19 cellular contexts compared by ENCODE assay signal in genomic region chr14:103705524-103706284, GRCh38. TPM values are rescaled to one million over a fixed set of nuclear protein-coding genes. Genes with fewer than 3 reads are reported as not detected.
DNase-seq lines count a peak whose midpoint lies in the region; ATAC-seq and TF ChIP-seq lines count a peak whose summit lies in the region.
"Had no signal": no experiment of that assay in that cellular context is flagged by ENCODE, and none has a peak within 500 bp of the region (broad histone marks: within the 10 kb centered on the region; RNA-seq: fewer than 3 reads in every experiment).

No MANE protein-coding gene starts in this region.

- no peak overlapping the region for H2BK120ac ChIP-seq in neuronal stem cell (ENCODE audit: low read depth, low read length)

- H3K4me3 ChIP-seq in SK-N-MC = no peak overlapping the region
- no peak overlapping the region for H3K4me3 ChIP-seq in esophagus (ENCODE audit: low read depth in 1 of 2, low read length in 2 of 2)
- no peak overlapping the region for H3K4me3 ChIP-seq in neuronal stem cell (ENCODE audit: low read length in 2 of 2)
- H3K4me3 ChIP-seq in transverse colon = no peak overlapping the region
- H3K4me3 ChIP-seq: HAP-1, hepatocyte had no signal

- peaks cover 9 to 23% of the 10 kb centered on the region in 2 donors for H3K4me1 ChIP-seq in esophagus (ENCODE audit: control insufficient read depth in 2 of 2, insufficient read depth in 2 of 2, low read length in 1 of 2)
- H3K4me1 ChIP-seq in neuronal stem cell (ENCODE audit: control insufficient read depth in 2 of 2, insufficient read depth in 1 of 2, low read depth in 1 of 2, low read length in 2 of 2) = peaks cover under 1 to 29% of the 10 kb centered on the region in 2 donors
- peaks cover 6 to 7% (median 7%) of the 10 kb centered on the region in 4 donors for H3K4me1 ChIP-seq in transverse colon
- H3K4me1 ChIP-seq: HAP-1 had no signal

- H3K9me3 ChIP-seq in SK-N-MC (ENCODE audit: low read depth, low read length) = no peaks in the 10 kb centered on the region
- H3K9me3 ChIP-seq in esophagus (ENCODE audit: control insufficient read depth in 2 of 2, insufficient read depth in 1 of 2, low read depth in 1 of 2, low read length in 1 of 2) = peaks cover 0 to 2% of the 10 kb centered on the region in 2 donors
- no peaks in the 10 kb centered on the region for H3K9me3 ChIP-seq in neuronal stem cell (replicated peaks in 1 of 2; ENCODE audit: control insufficient read depth in 2 of 2, insufficient read depth in 1 of 2, low read depth in 1 of 2, low read length in 2 of 2)
- H3K9me3 ChIP-seq in transverse colon = no peaks in the 10 kb centered on the region
- H3K9me3 ChIP-seq: HAP-1 had no signal

- no peak overlapping the region for H2BK15ac ChIP-seq in neuronal stem cell (ENCODE audit: low read length)

- TF ChIP-seq EP300 in transverse colon (IDR thresholded peaks at IDR 0.05; ENCODE audit: low read depth) = no peak

- H2AFZ ChIP-seq in neuronal stem cell (ENCODE audit: low read length) = no peak overlapping the region
- H2AFZ ChIP-seq: hepatocyte had no signal

- no peak overlapping the region for H2AK5ac ChIP-seq in neuronal stem cell (ENCODE audit: low read depth, low read length)

- DNase-seq in SK-N-MC (ENCODE audit: low read depth, low spot score) = no peak
- DNase-seq in neuronal stem cell (ENCODE audit: low spot score) = no peak
- no peak for DNase-seq in transverse colon
- DNase-seq in GM19240 (ENCODE audit: insufficient read length, low spot score) = no peak
- DNase-seq: activated CD4-positive, alpha-beta T cell treated with anti-CD3 and anti-CD28 coated beads, Interleukin-2, amount 50 U/mL, for 1 hour; activated naive CD4-positive, alpha-beta T cell treated with Interleukin-2 at 50 U/mL for 16 hours; COR-L47; Karpas-422; NCI-H1092; NCI-H2081; NCI-H524 treated with DMSO at 0.1 percent for 48 hours; retina; SHP77 treated with DMSO at 0.1 percent for 48 hours; stimulated activated naive CD8-positive, alpha-beta T cell treated with anti-CD3 and anti-CD28 coated beads, Interleukin-15, Interleukin-2, amounts not matched to agents 100 U/mL and 50 U/mL, for 24 hours had no signal

- peak overlapping the region; percentile 82 for H3K27ac ChIP-seq in SK-N-MC
- H3K27ac ChIP-seq in esophagus (ENCODE audit: low read depth in 2 of 2, low read length in 1 of 2) = peak overlapping the region; percentile 43 to 48
- H3K27ac ChIP-seq in neuronal stem cell (replicated peaks; ENCODE audit: low read length) = no peak overlapping the region
- peak overlapping the region in 3 of 4 donors; percentile 7 to 60 (median 8) for H3K27ac ChIP-seq in transverse colon
- H3K27ac ChIP-seq: hepatocyte had no signal

- no peak overlapping the region for H3K4ac ChIP-seq in neuronal stem cell (ENCODE audit: low read length)

- intact Hi-C loops in transverse colon (cut with DNase I; ENCODE audit: low total_unique reads) = no loop called here

- no peak for TF ChIP-seq POLR2A in transverse colon (IDR thresholded peaks at IDR 0.05)

- H4K91ac ChIP-seq in neuronal stem cell (ENCODE audit: low read depth, low read length, poor library complexity) = no peak overlapping the region

- H3K14ac ChIP-seq in neuronal stem cell (ENCODE audit: low read length) = no peak overlapping the region

- no peak overlapping the region for H2BK12ac ChIP-seq in neuronal stem cell (ENCODE audit: low read length)

- 73 to 78% methylated on average over 27 of the region's 27 CpGs for WGBS in esophagus, 2 donors
- WGBS in neuronal stem cell (ENCODE audit: extremely low coverage in 2 of 2, insufficient read length in 2 of 2, insufficient replicate concordance in 1 of 2), 2 donors = no CpG with 5 or more reads among the region's 27 CpGs
- 80% methylated on average over 23 of the region's 27 CpGs; no CpG with 5 or more reads in 1 of the 2 donors for WGBS in transverse colon (ENCODE audit: low coverage in 1 of 2), 2 donors

- H3K18ac ChIP-seq in neuronal stem cell (ENCODE audit: low read length) = peak overlapping the region; percentile 44

- TF ChIP-seq CTCF in transverse colon (IDR thresholded peaks at IDR 0.05) = no peak

- peak overlapping the region; percentile 92 for H3K23ac ChIP-seq in neuronal stem cell (ENCODE audit: low read depth, low read length, poor library complexity)

- H3K9ac ChIP-seq in SK-N-MC (ENCODE audit: insufficient read length) = no peak overlapping the region
- no peak overlapping the region for H3K9ac ChIP-seq in neuronal stem cell (ENCODE audit: low read depth, low read length, poor library complexity)

- ATAC-seq in GM21717 (IDR thresholded peaks at IDR 0.05; ENCODE audit: unreplicated experiment) (no peak), HG03457 (IDR thresholded peaks at IDR 0.05; ENCODE audit: unreplicated experiment) (no peak)
- ATAC-seq: stimulated activated naive CD8-positive, alpha-beta T cell treated with anti-CD3 and anti-CD28 coated beads, Interleukin-15, Interleukin-2, amounts not matched to agents 100 U/mL and 50 U/mL, for 24 hours had no signal

- H4K8ac ChIP-seq in neuronal stem cell (ENCODE audit: low read depth, low read length) = no peak overlapping the region

- H3K36me3 ChIP-seq in SK-N-MC (ENCODE audit: insufficient read depth, low read length) = peaks cover 56% of the 10 kb centered on the region
- H3K36me3 ChIP-seq in esophagus (ENCODE audit: control insufficient read depth in 2 of 2, insufficient read depth in 2 of 2, low read length in 1 of 2) = peaks cover 7 to 51% of the 10 kb centered on the region in 2 donors
- peaks cover 55 to 95% of the 10 kb centered on the region in 2 donors for H3K36me3 ChIP-seq in neuronal stem cell (replicated peaks in 1 of 2; ENCODE audit: control insufficient read depth in 2 of 2, insufficient read depth in 2 of 2, low read length in 2 of 2)
- H3K36me3 ChIP-seq in transverse colon = no peaks in the 10 kb centered on the region

- H3K27me3 ChIP-seq in esophagus (ENCODE audit: control insufficient read depth in 1 of 2, insufficient read depth in 2 of 2, low read length in 2 of 2) (no peaks in the 10 kb centered on the region), neuronal stem cell (ENCODE audit: control insufficient read depth in 3 of 3, insufficient read depth in 3 of 3, low read depth in 1 of 3, low read length in 3 of 3) (no peaks in the 10 kb centered on the region), transverse colon (no peaks in the 10 kb centered on the region)
- H3K27me3 ChIP-seq: hepatocyte had no signal

- H3K4me2 ChIP-seq in neuronal stem cell (ENCODE audit: insufficient read depth, low read length, poor library complexity, severe bottlenecking) = no peak overlapping the region
- H3K4me2 ChIP-seq: hepatocyte had no signal

- H2BK5ac ChIP-seq in neuronal stem cell (ENCODE audit: low read length) = no peak overlapping the region

- in situ Hi-C loops in transverse colon (cut with MboI; ENCODE audit: low pct_ligation_motif_present in 1 of 4, low pct_unique_long_range_greater_than_20kb in 1 of 4, low sequenced_read_pairs in 3 of 4) = no loop called here

- peaks cover 11% of the 10 kb centered on the region for H3K79me1 ChIP-seq in neuronal stem cell (ENCODE audit: low read depth, low read length)

RNA-seq across cellular contexts. Expression of gene XRCC3, which starts 9.5 kb away (rescaled TPM):
- polyA plus RNA-seq in esophagus = 10 to 100 TPM in 1 of 2 donors, 1 to 10 TPM in 1; 7.7 to 17.6 TPM
- 31.8 TPM for polyA plus RNA-seq in neuronal stem cell (2013, experiment 1 of 2)
- 33.0 TPM for polyA plus RNA-seq in neuronal stem cell (2013, experiment 2 of 2)
- total RNA-seq in transverse colon = 10 to 100 TPM in 2 of 4 donors, 1 to 10 TPM in 2; 7.8 to 47.6 (median 23.8) TPM

RNA-seq across cellular contexts. Expression of gene ZFYVE21, which starts 9.9 kb away (rescaled TPM):
- polyA plus RNA-seq in esophagus = 10 to 100 TPM; 56.5 to 73.5 TPM
- polyA plus RNA-seq in neuronal stem cell (2013, experiment 1 of 2) = 34.8 TPM
- polyA plus RNA-seq in neuronal stem cell (2013, experiment 2 of 2) = 32.9 TPM
- 100 to 1,000 TPM in 2 of 4 donors, 10 to 100 TPM in 2; 90.2 to 214 (median 137) TPM for total RNA-seq in transverse colon
